ENCODE assay signal across 8 cellular contexts in genomic region chrX:82161195-82161594, GRCh38.
"Had no signal": no experiment of that assay in that cellular context is flagged by ENCODE, and none has a peak within 500 bp of the region (broad histone marks: within the 10 kb centered on the region; RNA-seq: fewer than 3 reads in every experiment).

No MANE protein-coding gene starts in this region.

- FAIRE-seq: G401.6, GM12878, GM12891, GM12892, GM18507, GM19239 had no signal

- DNase-seq: GDM1, GF-D8 had no signal

- H3K4me3 ChIP-seq: GM12878 had no signal

- ATAC-seq: GM12878 had no signal
